17 cellular contexts compared by ENCODE assay signal in the genomic region with DNA sequence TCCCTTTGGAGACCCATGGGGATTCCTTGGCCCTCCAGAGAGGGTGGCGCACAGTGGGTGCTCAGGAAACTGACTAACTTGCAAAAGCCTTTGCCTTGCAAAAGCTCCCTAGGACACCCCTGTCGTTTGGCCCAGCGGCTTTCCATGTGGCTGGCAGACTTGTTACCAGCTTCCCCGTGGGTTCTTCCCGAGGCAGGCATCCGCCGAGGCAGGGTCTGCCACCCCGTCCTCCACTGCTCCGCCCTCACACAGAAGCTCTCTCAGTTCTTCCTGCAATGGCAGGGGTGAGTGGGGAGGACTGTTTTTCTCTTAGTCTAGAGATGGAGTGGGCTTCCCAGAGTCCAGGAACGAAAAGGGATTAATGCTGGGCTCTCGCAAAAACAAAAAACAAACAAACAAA. TPM values are rescaled to one million over a fixed set of nuclear protein-coding genes. Genes with fewer than 3 reads are reported as not detected.
DNase-seq lines count a peak whose midpoint lies in the region; ATAC-seq, FAIRE-seq and TF ChIP-seq lines count a peak whose summit lies in the region.
"Had no signal": no experiment of that assay in that cellular context is flagged by ENCODE, and none has a peak within 500 bp of the region (broad histone marks: within the 10 kb centered on the region; RNA-seq: fewer than 3 reads in every experiment).

No MANE protein-coding gene starts in this region.

- H2BK5ac ChIP-seq in neuronal stem cell (ENCODE audit: low read length): no peak overlapping the region

- peak overlapping the region; percentile 57 to 78; a peak in 5 of 6 replicates for H3K27ac ChIP-seq in A549
- H3K27ac ChIP-seq in GM23338 (ENCODE audit: low read depth): no peak overlapping the region
- H3K27ac ChIP-seq in SJSA1: peak overlapping the region; percentile 53
- no peak overlapping the region for H3K27ac ChIP-seq in neuronal stem cell (replicated peaks; ENCODE audit: low read length)
- H3K27ac ChIP-seq: 22Rv1, BLaER1 had no signal

- H3K4me3 Mint-ChIP-seq in GM23338: no peak overlapping the region
- H3K4me3 Mint-ChIP-seq: CD14-positive monocyte; CD4-positive, alpha-beta memory T cell; CD4-positive, CD25-positive, alpha-beta regulatory T cell; CD8-positive, alpha-beta memory T cell had no signal

- H4K8ac ChIP-seq in neuronal stem cell (ENCODE audit: low read depth, low read length): no peak overlapping the region

- H3K27me3 Mint-ChIP-seq in GM23338 (ENCODE audit: insufficient read depth, low read depth, poor library complexity): peaks cover 10% of the 10 kb centered on the region
- H3K27me3 Mint-ChIP-seq: CD4-positive, CD25-positive, alpha-beta regulatory T cell had no signal

- H3K23ac ChIP-seq in neuronal stem cell (ENCODE audit: low read depth, low read length, poor library complexity): no peak overlapping the region

- DNase-seq in A549 (ENCODE audit: low read depth in 1 of 2, low spot score in 1 of 2): no peak
- DNase-seq in GM23338 (ENCODE audit: low spot score): no peak
- DNase-seq in SJSA1 (ENCODE audit: low read depth in 1 of 2, low spot score in 2 of 2): no peak
- no peak for DNase-seq in neuronal stem cell (ENCODE audit: low spot score)
- DNase-seq in 8988T: no peak
- DNase-seq: GF-D8 had no signal

- no peak overlapping the region for H3K9ac ChIP-seq in neuronal stem cell (ENCODE audit: low read depth, low read length, poor library complexity)
- H3K9ac ChIP-seq: BLaER1 had no signal

- H3K36me3 ChIP-seq in GM23338 (ENCODE audit: insufficient read depth) (no peaks in the 10 kb centered on the region), SJSA1 (peaks cover 43% of the 10 kb centered on the region), neuronal stem cell (replicated peaks in 1 of 2; ENCODE audit: control insufficient read depth in 2 of 2, insufficient read depth in 2 of 2, low read length in 2 of 2) (no peaks in the 10 kb centered on the region)
- H3K36me3 ChIP-seq: BE2C, BLaER1 had no signal

- TF ChIP-seq POLR2A in A549 (IDR thresholded peaks at IDR 0.05; ENCODE audit: low read length): no peak

- H2AK5ac ChIP-seq in neuronal stem cell (ENCODE audit: low read depth, low read length): peak overlapping the region; percentile 39

- H3K4me3 ChIP-seq in A549 (no peak overlapping the region), GM23338 (no peak overlapping the region), SJSA1 (no peak overlapping the region), neuronal stem cell (ENCODE audit: low read length in 2 of 2) (no peak overlapping the region)
- H3K4me3 ChIP-seq: BLaER1 had no signal

- H3K79me1 ChIP-seq in neuronal stem cell (ENCODE audit: low read depth, low read length): no peaks in the 10 kb centered on the region

- no peaks in the 10 kb centered on the region for H4K20me1 ChIP-seq in GM23338 (replicated peaks; ENCODE audit: insufficient read depth)
- H4K20me1 ChIP-seq: BLaER1 had no signal

- peak overlapping the region; percentile 5 for H3K18ac ChIP-seq in neuronal stem cell (ENCODE audit: low read length)

- H3K36me3 Mint-ChIP-seq in GM23338 (ENCODE audit: low read depth): no peaks in the 10 kb centered on the region
- H3K36me3 Mint-ChIP-seq: CD14-positive monocyte; CD4-positive, alpha-beta memory T cell; CD4-positive, CD25-positive, alpha-beta regulatory T cell; CD8-positive, alpha-beta memory T cell had no signal

- peak overlapping the region; percentile 49 for H3K4me2 ChIP-seq in A549
- H3K4me2 ChIP-seq in GM23338: no peak overlapping the region
- H3K4me2 ChIP-seq in neuronal stem cell (ENCODE audit: insufficient read depth, low read length, poor library complexity, severe bottlenecking): no peak overlapping the region
- H3K4me2 ChIP-seq: BLaER1 had no signal

- H3F3A ChIP-seq in GM23338 (replicated peaks; ENCODE audit: low read depth): no peaks in the 10 kb centered on the region

- no peaks in the 10 kb centered on the region for H3K9me2 ChIP-seq in GM23338 (ENCODE audit: insufficient read depth)

- CTCF ChIA-PET in A549 (lab: Yijun Ruan, JAX): interaction anchor here (0.7 to 9.1 kb wide), 38 partner anchors 8 to 624 kb away, joined by 3 to 152 read pairs (median 6); partner anchors contain the start of genes ALX4, C11orf96 and CD82

- no peak overlapping the region for H3K14ac ChIP-seq in neuronal stem cell (ENCODE audit: low read length)

- no peak overlapping the region for H2BK12ac ChIP-seq in neuronal stem cell (ENCODE audit: low read length)

- no peak for FAIRE-seq in A549 (lab: Jason Lieb, UNC)
- FAIRE-seq: A204.1 had no signal

- H2AFZ ChIP-seq in GM23338 (peak overlapping the region; percentile 28; the same call in 1 of the 2 replicates), neuronal stem cell (ENCODE audit: low read length) (no peak overlapping the region)

- H3K27me3 ChIP-seq in GM23338 (ENCODE audit: insufficient read depth) (no peaks in the 10 kb centered on the region), SJSA1 (replicated peaks) (no peaks in the 10 kb centered on the region), neuronal stem cell (ENCODE audit: control insufficient read depth in 3 of 3, insufficient read depth in 3 of 3, low read depth in 1 of 3, low read length in 3 of 3) (peaks cover 0 to 20% (median 0%) of the 10 kb centered on the region in 3 experiments)
- H3K27me3 ChIP-seq: BE2C, BLaER1 had no signal

- POLR2A ChIA-PET in A549 (lab: Yijun Ruan, JAX): no interaction called here

- H4K91ac ChIP-seq in neuronal stem cell (ENCODE audit: low read depth, low read length, poor library complexity): no peak overlapping the region

- TF ChIP-seq CTCF in A549 (IDR thresholded peaks at IDR 0.05) (no peak), GM23338 (conservative IDR thresholded peaks at IDR 0.05; ENCODE audit: low read depth in 2 of 2) (no peak)

- no peaks in the 10 kb centered on the region for H3K79me2 ChIP-seq in GM23338 (replicated peaks; ENCODE audit: insufficient read depth)

- no peak for TF ChIP-seq EP300 in A549 (IDR thresholded peaks at IDR 0.05)

- H3K9me3 Mint-ChIP-seq in GM23338: no peaks in the 10 kb centered on the region
- H3K9me3 Mint-ChIP-seq: CD14-positive monocyte; CD4-positive, alpha-beta memory T cell; CD4-positive, CD25-positive, alpha-beta regulatory T cell; CD8-positive, alpha-beta memory T cell had no signal

- no peak overlapping the region for H3K27ac Mint-ChIP-seq in GM23338
- H3K27ac Mint-ChIP-seq: CD14-positive monocyte; CD4-positive, CD25-positive, alpha-beta regulatory T cell; CD8-positive, alpha-beta memory T cell had no signal

- no peak overlapping the region for H2BK120ac ChIP-seq in neuronal stem cell (ENCODE audit: low read depth, low read length)

- no peak for TF ChIP-seq RAD21 in A549 (conservative IDR thresholded peaks at IDR 0.05 in 1 of 2, IDR thresholded peaks at IDR 0.05 in 1 of 2)

- H3K9me3 ChIP-seq in A549 (no peaks in the 10 kb centered on the region), SJSA1 (replicated peaks) (no peaks in the 10 kb centered on the region), neuronal stem cell (replicated peaks in 1 of 2; ENCODE audit: control insufficient read depth in 2 of 2, insufficient read depth in 1 of 2, low read depth in 1 of 2, low read length in 2 of 2) (no peaks in the 10 kb centered on the region)
- H3K9me3 ChIP-seq: BE2C, BLaER1 had no signal

- H3K4me1 ChIP-seq in A549: peaks cover 47% of the 10 kb centered on the region
- H3K4me1 ChIP-seq in GM23338 (ENCODE audit: insufficient read depth): no peaks in the 10 kb centered on the region
- peaks cover 53% of the 10 kb centered on the region for H3K4me1 ChIP-seq in SJSA1 (replicated peaks)
- peaks cover 0 to 5% of the 10 kb centered on the region in 2 donors for H3K4me1 ChIP-seq in neuronal stem cell (ENCODE audit: control insufficient read depth in 2 of 2, insufficient read depth in 1 of 2, low read depth in 1 of 2, low read length in 2 of 2)
- H3K4me1 ChIP-seq: BE2C had no signal

- WGBS in A549 (ENCODE audit: missing lambda C conversion rate): 89% methylated on average over 11 of the region's 11 CpGs
- no CpG with 5 or more reads among the region's 11 CpGs for WGBS in neuronal stem cell (ENCODE audit: extremely low coverage in 2 of 2, insufficient read length in 2 of 2, insufficient replicate concordance in 1 of 2), 2 donors

- no peak overlapping the region for H3K4ac ChIP-seq in neuronal stem cell (ENCODE audit: low read length)

- peaks cover 9% of the 10 kb centered on the region; the same call in 2 of the 3 replicates for H3K4me1 Mint-ChIP-seq in GM23338
- H3K4me1 Mint-ChIP-seq: CD14-positive monocyte; CD8-positive, alpha-beta memory T cell had no signal

- no peak overlapping the region for H2BK15ac ChIP-seq in neuronal stem cell (ENCODE audit: low read length)

- ATAC-seq in A549 (no peak), GM23338 (no peak), HG03469 (IDR thresholded peaks at IDR 0.05; ENCODE audit: unreplicated experiment) (no peak), HG02571 (IDR thresholded peaks at IDR 0.05; ENCODE audit: unreplicated experiment) (no peak)

TF ChIP-seq in A549, 52 proteins besides CTCF, POLR2A, EP300 and RAD21 (continues in another document):
- TF ChIP-seq TP53 (CRISPR knock-in tag; IDR thresholded peaks at IDR 0.05): no peak
- no peak for TF ChIP-seq RARB (CRISPR knock-in tag; IDR thresholded peaks at IDR 0.05)
- TF ChIP-seq NPAS2 (CRISPR knock-in tag; IDR thresholded peaks at IDR 0.05; ENCODE audit: borderline replicate concordance): no peak
- no peak for TF ChIP-seq EHMT2 (IDR thresholded peaks at IDR 0.05; ENCODE audit: low read depth)
- TF ChIP-seq SREBF2 (IDR thresholded peaks at IDR 0.05): no peak
- TF ChIP-seq FOSB (CRISPR knock-in tag; IDR thresholded peaks at IDR 0.05): no peak

TF ChIP-seq in GM23338, 12 proteins besides CTCF, POLR2A, EP300 and RAD21 (continues in another document):
- TF ChIP-seq STAT1 (IDR thresholded peaks at IDR 0.05; ENCODE audit: unreplicated experiment) (no peak), ZNF114 (CRISPR knock-in tag; IDR thresholded peaks at IDR 0.05) (no peak)
- TF ChIP-seq, protein P1, sequence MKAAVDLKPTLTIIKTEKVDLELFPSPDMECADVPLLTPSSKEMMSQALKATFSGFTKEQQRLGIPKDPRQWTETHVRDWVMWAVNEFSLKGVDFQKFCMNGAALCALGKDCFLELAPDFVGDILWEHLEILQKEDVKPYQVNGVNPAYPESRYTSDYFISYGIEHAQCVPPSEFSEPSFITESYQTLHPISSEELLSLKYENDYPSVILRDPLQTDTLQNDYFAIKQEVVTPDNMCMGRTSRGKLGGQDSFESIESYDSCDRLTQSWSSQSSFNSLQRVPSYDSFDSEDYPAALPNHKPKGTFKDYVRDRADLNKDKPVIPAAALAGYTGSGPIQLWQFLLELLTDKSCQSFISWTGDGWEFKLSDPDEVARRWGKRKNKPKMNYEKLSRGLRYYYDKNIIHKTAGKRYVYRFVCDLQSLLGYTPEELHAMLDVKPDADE (IDR thresholded peaks at IDR 0.05): no peak

RNA-seq across cellular contexts. Expression of gene ALX4, which starts 23.0 kb away (rescaled TPM):
- polyA plus RNA-seq in A549 (2011; rRNA removed) (1.00 and 1.4 TPM in 2 replicates), A549 (2017; fragmentation: RNase III; extraction: RNeasy Plus Mini Kit Qiagen cat#74134 plus additional on column Dnase treatment) (5.6 to 6.4 TPM (median 5.7 TPM) in 3 replicates), GM23338 (2016; fragmentation: Nextera tagmentation; extraction: Ambion mirVana) (not detected in 2 replicates)
- 0.69 and 1.1 TPM in 2 replicates for polyA plus RNA-seq in A549 (2012; cell fraction: cytosol; rRNA removed)
- 1.8 TPM in 2 replicates for polyA plus RNA-seq in A549 (2012; cell fraction: nucleus; rRNA removed)
- 1.8 TPM in 2 replicates for polyA minus RNA-seq in A549 (2011; rRNA and poly(A)+ RNA removed)
- not detected in 2 replicates for total RNA-seq in GM23338 (2014; rRNA removed; shearing (Covaris generic))
- total RNA-seq in SJSA1 (2014; rRNA removed; shearing (Covaris generic)): 30.3 and 41.6 TPM in 2 replicates
- polyA plus RNA-seq in neuronal stem cell (2013, experiment 1 of 2): not detected
- polyA plus RNA-seq in neuronal stem cell (2013, experiment 2 of 2): 0.01 TPM
- total RNA-seq: CD4-positive, alpha-beta memory T cell; CD4-positive, CD25-positive, alpha-beta regulatory T cell; CD8-positive, alpha-beta memory T cell had no signal
- polyA plus RNA-seq: AG04450; CD14-positive monocyte; CD4-positive, alpha-beta memory T cell; CD4-positive, CD25-positive, alpha-beta regulatory T cell; CD8-positive, alpha-beta memory T cell had no signal

Comparison
In these comparisons a context has a peak if more than half of its experiments do, and no peak if none do; other contexts are left out.
1. H3K27ac ChIP-seq: peak in A549 (2 of 2) and SJSA1 (single experiment); none in GM23338 (single experiment) and neuronal stem cell (single experiment).
2. RNA of gene ALX4, which starts 23.0 kb away (total RNA-seq): 30.3 to 41.6 TPM in SJSA1; not detected in GM23338; every median in the first group is over 10 times any median in the second.